Comparison of ENCODE assay signal across 1 cellular context in the genomic region with DNA sequence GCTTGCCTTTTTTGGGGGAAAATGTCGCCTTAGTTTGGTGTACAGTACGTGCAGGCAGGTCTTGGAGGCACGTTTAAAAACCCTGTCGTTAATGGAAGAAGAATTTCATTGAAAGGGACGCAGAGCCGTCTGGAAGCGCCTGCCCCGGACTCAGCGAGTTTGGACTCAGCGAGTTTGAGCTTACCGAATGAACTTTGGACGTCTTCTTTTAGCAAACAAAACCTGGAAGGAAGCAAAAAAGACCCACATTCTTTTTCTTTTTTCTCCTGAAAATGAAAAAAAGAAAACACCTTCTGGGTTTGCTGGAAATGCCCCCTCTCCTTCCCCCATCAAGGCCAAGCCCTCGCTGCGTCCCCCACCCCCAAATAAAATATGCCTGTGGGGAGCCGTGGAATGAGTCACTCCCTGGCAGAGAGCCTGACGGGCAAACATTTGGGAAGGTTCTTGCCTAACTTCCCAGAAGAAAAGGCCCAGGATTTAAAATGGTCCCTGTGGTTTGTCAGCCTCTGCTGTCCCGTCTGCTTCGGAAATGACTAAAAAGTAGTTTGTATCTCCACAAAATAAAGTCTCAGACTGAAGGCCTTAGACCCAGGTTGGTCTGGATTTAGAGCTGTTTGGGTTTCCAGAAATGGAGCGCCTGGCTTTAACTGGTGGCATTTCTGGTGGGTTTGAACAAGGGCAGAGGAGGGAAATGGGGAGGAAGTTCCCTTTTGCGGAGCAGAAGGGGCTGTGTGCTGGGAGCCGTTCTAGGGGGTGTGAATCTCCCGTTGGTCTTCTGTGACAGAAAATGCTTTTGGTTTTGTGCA.
TF ChIP-seq lines count a peak whose summit lies in the region.

No MANE protein-coding gene starts in this region.

TF ChIP-seq in HepG2, 621 proteins besides CTCF, POLR2A, EP300 and RAD21 (continued from another document and continues in another):
- TF ChIP-seq CCAR2 (optimal IDR thresholded peaks at IDR 0.05; ENCODE audit: low read depth, low read length) (no peak), ZBTB21 (CRISPR knock-in tag; IDR thresholded peaks at IDR 0.05) (no peak), ZNF235 (CRISPR knock-in tag; IDR thresholded peaks at IDR 0.05; ENCODE audit: borderline replicate concordance) (no peak; the same call in 1 of the 2 replicates), TBX2 (CRISPR knock-in tag; IDR thresholded peaks at IDR 0.05; ENCODE audit: borderline replicate concordance) (no peak), MIER2 (CRISPR knock-in tag; IDR thresholded peaks at IDR 0.05) (0 out of 2 replicates have a peak, but pooled peaks have one; percentile 18), JUND (CRISPR knock-in tag; IDR thresholded peaks at IDR 0.05) (peak; percentile 95), HNF4G (IDR thresholded peaks at IDR 0.05; ENCODE audit: borderline replicate concordance, low read depth, low read length) (peak; percentile 57; the same call in 1 of the 2 replicates), HNF4G (CRISPR knock-in tag; IDR thresholded peaks at IDR 0.05; ENCODE audit: borderline replicate concordance, low read depth) (no peak), SAP130 (CRISPR knock-in tag; IDR thresholded peaks at IDR 0.05; ENCODE audit: low read depth) (peak; percentile 62), ELF3 (CRISPR knock-in tag; IDR thresholded peaks at IDR 0.05) (peak; percentile 36), ZFY (CRISPR knock-in tag; IDR thresholded peaks at IDR 0.05) (no peak; the same call in 1 of the 2 replicates), PHB2 (IDR thresholded peaks at IDR 0.05; ENCODE audit: partially characterized antibody) (no peak), MED8 (CRISPR knock-in tag; IDR thresholded peaks at IDR 0.05; ENCODE audit: insufficient replicate concordance) (no peak), SOX5 (CRISPR knock-in tag; IDR thresholded peaks at IDR 0.05; ENCODE audit: borderline replicate concordance) (peak; percentile 18; the same call in 1 of the 2 replicates), SIN3B (IDR thresholded peaks at IDR 0.05; ENCODE audit: low read length) (0 out of 2 replicates have a peak, but pooled peaks have one; percentile 44), TOPORS (CRISPR knock-in tag; IDR thresholded peaks at IDR 0.05) (no peak), TSC22D2 (CRISPR knock-in tag; IDR thresholded peaks at IDR 0.05; ENCODE audit: borderline replicate concordance) (0 out of 2 replicates have a peak, but pooled peaks have one; percentile 57), NFKBIZ (CRISPR knock-in tag; IDR thresholded peaks at IDR 0.05) (no peak), SMC3 (IDR thresholded peaks at IDR 0.05; ENCODE audit: low read length) (no peak), SNRNP70 (IDR thresholded peaks at IDR 0.05; ENCODE audit: low read depth, low read length) (no peak), TEAD3 (CRISPR knock-in tag; optimal IDR thresholded peaks at IDR 0.05; ENCODE audit: borderline replicate concordance) (peak; percentile 47), GATA4 (IDR thresholded peaks at IDR 0.05; ENCODE audit: borderline replicate concordance, low read depth) (0 out of 2 replicates have a peak, but pooled peaks have one; percentile 18), PAWR (CRISPR knock-in tag; IDR thresholded peaks at IDR 0.05; ENCODE audit: borderline replicate concordance) (no peak), HOXD1 (CRISPR knock-in tag; IDR thresholded peaks at IDR 0.05) (no peak), SMARCC2 (IDR thresholded peaks at IDR 0.05) (no peak), ZBTB1 (CRISPR knock-in tag; IDR thresholded peaks at IDR 0.05; ENCODE audit: borderline replicate concordance) (no peak), ZNF761 (CRISPR knock-in tag; conservative IDR thresholded peaks at IDR 0.05) (no peak)
- TF ChIP-seq, protein P1, sequence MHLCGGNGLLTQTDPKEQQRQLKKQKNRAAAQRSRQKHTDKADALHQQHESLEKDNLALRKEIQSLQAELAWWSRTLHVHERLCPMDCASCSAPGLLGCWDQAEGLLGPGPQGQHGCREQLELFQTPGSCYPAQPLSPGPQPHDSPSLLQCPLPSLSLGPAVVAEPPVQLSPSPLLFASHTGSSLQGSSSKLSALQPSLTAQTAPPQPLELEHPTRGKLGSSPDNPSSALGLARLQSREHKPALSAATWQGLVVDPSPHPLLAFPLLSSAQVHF (CRISPR knock-in tag; IDR thresholded peaks at IDR 0.05): no peak
- TF ChIP-seq, protein P2, sequence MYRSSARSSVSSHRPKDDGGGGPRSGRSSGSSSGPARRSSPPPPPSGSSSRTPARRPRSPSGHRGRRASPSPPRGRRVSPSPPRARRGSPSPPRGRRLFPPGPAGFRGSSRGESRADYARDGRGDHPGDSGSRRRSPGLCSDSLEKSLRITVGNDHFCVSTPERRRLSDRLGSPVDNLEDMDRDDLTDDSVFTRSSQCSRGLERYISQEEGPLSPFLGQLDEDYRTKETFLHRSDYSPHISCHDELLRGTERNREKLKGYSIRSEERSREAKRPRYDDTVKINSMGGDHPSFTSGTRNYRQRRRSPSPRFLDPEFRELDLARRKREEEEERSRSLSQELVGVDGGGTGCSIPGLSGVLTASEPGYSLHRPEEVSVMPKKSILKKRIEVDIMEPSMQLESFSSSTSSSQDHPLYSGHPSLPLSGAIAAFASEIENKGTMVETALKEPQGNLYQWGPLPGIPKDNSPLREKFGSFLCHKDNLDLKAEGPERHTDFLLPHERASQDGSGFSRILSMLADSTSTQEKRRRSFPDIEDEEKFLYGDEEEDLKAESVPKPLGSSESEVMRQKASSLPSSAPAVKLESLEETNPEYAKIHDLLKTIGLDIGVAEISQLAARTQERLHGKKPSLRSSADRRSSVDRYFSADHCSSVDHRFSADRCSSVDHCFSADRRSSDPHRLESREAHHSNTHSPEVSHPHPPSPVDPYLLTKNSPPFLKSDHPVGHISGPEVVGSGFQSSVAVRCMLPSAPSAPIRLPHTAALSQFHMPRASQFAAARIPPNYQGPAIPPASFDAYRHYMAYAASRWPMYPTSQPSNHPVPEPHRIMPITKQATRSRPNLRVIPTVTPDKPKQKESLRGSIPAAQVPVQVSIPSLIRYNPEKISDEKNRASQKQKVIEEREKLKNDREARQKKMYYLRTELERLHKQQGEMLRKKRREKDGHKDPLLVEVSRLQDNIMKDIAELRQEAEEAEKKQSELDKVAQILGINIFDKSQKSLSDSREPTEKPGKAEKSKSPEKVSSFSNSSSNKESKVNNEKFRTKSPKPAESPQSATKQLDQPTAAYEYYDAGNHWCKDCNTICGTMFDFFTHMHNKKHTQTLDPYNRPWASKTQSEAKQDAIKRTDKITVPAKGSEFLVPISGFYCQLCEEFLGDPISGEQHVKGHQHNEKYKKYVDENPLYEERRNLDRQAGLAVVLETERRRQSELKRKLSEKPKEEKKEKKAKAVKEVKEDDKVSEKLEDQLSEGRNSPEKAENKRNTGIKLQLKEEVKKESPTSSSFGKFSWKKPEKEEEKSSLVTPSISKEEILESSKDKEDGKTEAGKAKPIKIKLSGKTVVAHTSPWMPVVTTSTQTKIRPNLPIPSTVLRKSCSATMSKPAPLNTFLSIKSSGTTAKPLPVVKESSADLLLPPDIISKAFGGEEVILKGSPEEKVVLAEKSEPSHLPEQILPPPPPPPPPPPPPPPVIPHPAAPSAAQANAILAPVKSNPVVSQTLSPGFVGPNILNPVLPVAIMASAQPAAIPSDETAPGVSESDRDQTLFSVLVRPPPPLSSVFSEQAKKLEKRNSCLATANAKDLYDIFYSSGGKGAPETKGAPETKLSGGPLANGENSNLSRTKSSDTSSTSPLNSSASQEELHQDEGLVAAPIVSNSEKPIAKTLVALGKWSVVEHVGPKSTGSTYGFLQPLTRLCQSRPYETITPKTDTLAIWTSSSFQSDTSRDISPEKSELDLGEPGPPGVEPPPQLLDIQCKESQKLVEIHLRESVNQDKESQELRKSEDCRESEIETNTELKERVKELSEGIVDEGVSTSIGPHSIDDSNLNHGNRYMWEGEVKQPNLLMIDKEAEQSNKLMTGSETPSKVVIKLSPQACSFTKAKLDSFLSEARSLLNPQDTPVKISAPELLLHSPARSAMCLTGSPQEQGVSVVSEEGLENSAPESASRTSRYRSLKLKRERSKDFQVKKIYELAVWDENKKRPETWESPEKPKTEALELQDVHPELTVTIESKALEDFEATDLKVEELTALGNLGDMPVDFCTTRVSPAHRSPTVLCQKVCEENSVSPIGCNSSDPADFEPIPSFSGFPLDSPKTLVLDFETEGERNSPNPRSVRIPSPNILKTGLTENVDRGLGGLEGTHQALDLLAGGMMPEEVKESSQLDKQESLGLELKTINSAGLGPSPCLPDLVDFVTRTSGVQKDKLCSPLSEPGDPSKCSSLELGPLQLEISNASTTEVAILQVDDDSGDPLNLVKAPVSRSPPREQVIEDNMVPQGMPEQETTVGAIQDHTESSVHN (CRISPR knock-in tag; IDR thresholded peaks at IDR 0.05): no peak
- TF ChIP-seq, protein P3, sequence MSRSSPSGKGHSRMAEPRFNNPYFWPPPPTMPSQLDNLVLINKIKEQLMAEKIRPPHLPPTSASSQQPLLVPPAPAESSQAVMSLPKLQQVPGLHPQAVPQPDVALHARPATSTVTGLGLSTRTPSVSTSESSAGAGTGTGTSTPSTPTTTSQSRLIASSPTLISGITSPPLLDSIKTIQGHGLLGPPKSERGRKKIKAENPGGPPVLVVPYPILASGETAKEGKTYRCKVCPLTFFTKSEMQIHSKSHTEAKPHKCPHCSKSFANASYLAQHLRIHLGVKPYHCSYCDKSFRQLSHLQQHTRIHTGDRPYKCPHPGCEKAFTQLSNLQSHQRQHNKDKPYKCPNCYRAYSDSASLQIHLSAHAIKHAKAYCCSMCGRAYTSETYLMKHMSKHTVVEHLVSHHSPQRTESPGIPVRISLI (CRISPR knock-in tag; IDR thresholded peaks at IDR 0.05; ENCODE audit: borderline replicate concordance): peak; percentile 72; the same call in 1 of the 2 replicates
- TF ChIP-seq, protein P4, sequence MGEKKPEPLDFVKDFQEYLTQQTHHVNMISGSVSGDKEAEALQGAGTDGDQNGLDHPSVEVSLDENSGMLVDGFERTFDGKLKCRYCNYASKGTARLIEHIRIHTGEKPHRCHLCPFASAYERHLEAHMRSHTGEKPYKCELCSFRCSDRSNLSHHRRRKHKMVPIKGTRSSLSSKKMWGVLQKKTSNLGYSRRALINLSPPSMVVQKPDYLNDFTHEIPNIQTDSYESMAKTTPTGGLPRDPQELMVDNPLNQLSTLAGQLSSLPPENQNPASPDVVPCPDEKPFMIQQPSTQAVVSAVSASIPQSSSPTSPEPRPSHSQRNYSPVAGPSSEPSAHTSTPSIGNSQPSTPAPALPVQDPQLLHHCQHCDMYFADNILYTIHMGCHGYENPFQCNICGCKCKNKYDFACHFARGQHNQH (CRISPR knock-in tag; IDR thresholded peaks at IDR 0.05): no peak
- TF ChIP-seq, protein P5, sequence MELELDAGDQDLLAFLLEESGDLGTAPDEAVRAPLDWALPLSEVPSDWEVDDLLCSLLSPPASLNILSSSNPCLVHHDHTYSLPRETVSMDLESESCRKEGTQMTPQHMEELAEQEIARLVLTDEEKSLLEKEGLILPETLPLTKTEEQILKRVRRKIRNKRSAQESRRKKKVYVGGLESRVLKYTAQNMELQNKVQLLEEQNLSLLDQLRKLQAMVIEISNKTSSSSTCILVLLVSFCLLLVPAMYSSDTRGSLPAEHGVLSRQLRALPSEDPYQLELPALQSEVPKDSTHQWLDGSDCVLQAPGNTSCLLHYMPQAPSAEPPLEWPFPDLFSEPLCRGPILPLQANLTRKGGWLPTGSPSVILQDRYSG (CRISPR knock-in tag; IDR thresholded peaks at IDR 0.05): no peak
- TF ChIP-seq, protein P6, sequence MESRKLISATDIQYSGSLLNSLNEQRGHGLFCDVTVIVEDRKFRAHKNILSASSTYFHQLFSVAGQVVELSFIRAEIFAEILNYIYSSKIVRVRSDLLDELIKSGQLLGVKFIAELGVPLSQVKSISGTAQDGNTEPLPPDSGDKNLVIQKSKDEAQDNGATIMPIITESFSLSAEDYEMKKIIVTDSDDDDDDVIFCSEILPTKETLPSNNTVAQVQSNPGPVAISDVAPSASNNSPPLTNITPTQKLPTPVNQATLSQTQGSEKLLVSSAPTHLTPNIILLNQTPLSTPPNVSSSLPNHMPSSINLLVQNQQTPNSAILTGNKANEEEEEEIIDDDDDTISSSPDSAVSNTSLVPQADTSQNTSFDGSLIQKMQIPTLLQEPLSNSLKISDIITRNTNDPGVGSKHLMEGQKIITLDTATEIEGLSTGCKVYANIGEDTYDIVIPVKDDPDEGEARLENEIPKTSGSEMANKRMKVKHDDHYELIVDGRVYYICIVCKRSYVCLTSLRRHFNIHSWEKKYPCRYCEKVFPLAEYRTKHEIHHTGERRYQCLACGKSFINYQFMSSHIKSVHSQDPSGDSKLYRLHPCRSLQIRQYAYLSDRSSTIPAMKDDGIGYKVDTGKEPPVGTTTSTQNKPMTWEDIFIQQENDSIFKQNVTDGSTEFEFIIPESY (CRISPR knock-in tag; IDR thresholded peaks at IDR 0.05): peak; percentile 50; the same call in 1 of the 2 replicates
- TF ChIP-seq, protein P7, sequence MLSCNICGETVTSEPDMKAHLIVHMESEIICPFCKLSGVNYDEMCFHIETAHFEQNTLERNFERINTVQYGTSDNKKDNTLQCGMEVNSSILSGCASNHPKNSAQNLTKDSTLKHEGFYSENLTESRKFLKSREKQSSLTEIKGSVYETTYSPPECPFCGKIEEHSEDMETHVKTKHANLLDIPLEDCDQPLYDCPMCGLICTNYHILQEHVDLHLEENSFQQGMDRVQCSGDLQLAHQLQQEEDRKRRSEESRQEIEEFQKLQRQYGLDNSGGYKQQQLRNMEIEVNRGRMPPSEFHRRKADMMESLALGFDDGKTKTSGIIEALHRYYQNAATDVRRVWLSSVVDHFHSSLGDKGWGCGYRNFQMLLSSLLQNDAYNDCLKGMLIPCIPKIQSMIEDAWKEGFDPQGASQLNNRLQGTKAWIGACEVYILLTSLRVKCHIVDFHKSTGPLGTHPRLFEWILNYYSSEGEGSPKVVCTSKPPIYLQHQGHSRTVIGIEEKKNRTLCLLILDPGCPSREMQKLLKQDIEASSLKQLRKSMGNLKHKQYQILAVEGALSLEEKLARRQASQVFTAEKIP (CRISPR knock-in tag; IDR thresholded peaks at IDR 0.05; ENCODE audit: borderline replicate concordance): no peak
- TF ChIP-seq, protein P8, sequence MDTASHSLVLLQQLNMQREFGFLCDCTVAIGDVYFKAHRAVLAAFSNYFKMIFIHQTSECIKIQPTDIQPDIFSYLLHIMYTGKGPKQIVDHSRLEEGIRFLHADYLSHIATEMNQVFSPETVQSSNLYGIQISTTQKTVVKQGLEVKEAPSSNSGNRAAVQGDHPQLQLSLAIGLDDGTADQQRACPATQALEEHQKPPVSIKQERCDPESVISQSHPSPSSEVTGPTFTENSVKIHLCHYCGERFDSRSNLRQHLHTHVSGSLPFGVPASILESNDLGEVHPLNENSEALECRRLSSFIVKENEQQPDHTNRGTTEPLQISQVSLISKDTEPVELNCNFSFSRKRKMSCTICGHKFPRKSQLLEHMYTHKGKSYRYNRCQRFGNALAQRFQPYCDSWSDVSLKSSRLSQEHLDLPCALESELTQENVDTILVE (CRISPR knock-in tag; IDR thresholded peaks at IDR 0.05): no peak; the same call in 1 of the 2 replicates
- TF ChIP-seq, protein P9, sequence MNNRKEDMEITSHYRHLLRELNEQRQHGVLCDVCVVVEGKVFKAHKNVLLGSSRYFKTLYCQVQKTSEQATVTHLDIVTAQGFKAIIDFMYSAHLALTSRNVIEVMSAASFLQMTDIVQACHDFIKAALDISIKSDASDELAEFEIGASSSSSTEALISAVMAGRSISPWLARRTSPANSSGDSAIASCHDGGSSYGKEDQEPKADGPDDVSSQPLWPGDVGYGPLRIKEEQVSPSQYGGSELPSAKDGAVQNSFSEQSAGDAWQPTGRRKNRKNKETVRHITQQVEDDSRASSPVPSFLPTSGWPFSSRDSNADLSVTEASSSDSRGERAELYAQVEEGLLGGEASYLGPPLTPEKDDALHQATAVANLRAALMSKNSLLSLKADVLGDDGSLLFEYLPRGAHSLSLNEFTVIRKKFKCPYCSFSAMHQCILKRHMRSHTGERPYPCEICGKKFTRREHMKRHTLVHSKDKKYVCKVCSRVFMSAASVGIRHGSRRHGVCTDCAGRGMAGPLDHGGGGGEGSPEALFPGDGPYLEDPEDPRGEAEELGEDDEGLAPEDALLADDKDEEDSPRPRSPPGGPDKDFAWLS (CRISPR knock-in tag; IDR thresholded peaks at IDR 0.05; ENCODE audit: borderline replicate concordance): no peak
